Comparison of ENCODE assay signal across 18 cellular contexts in the genomic region with DNA sequence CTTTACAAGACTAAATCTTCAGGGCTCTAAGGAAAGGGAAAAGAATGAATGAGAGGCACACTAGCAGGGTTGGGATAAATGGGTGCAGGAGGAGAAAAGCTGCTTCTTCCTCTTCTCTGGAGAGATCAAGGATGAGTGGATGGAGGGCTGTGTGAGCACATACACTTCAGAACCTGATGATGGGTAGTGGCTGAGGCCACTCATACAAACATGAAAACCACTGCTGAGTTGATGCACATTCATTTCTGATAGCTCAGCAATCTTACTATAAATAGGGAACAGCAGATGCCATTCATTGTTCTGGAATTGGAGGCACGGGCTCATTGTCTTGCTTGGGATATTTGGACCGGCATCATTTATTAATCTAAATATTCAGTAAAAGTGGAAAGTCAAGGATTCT.
"Had no signal": no experiment of that assay in that cellular context is flagged by ENCODE, and none has a peak within 500 bp of the region (broad histone marks: within the 10 kb centered on the region; RNA-seq: fewer than 3 reads in every experiment).

No MANE protein-coding gene starts in this region.

- DNase-seq: activated B cell treated with CpG ODN at 0.5 μM for 24 hours; activated CD4-positive, alpha-beta T cell treated with anti-CD3 and anti-CD28 coated beads, Interleukin-2, amount 10 ng/mL, durations not matched to agents 24 days and 14 days; activated CD8-positive, alpha-beta memory T cell treated with anti-CD3 and anti-CD28 coated beads, Interleukin-2, amount 50 U/mL, for 48 hours; activated gamma-delta T cell; activated T-cell treated with anti-CD3 and anti-CD28 coated beads, Interleukin-2, amount 50 U/mL, for 72 hours; amniotic stem cell; cortex of kidney; effector CD4-positive, alpha-beta T cell; foreskin fibroblast; glutamatergic neuron; naive B cell; stimulated activated CD4-positive, alpha-beta T cell treated with anti-CD3 and anti-CD28 coated beads, Interleukin-15, amount 100 ng/mL, for 24 hours; stimulated activated CD4-positive, alpha-beta T cell treated with anti-CD3 and anti-CD28 coated beads, Interleukin-4, amount 100 ng/mL, for 1 hour; stimulated activated naive B cell treated with anti-CD40 and anti-IgM and Interleukin-4, amounts not matched to agents 10 μg/mL and 1 μg/mL and 100 μg/mL, for 72 hours had no signal

- H3K9me3 Mint-ChIP-seq: activated B cell treated with CpG ODN at 0.5 μM for 24 hours; activated CD4-positive, alpha-beta T cell treated with anti-CD3 and anti-CD28 coated beads, Interleukin-2, amount 10 ng/mL, durations not matched to agents 24 days and 14 days; activated T-cell treated with anti-CD3 and anti-CD28 coated beads, Interleukin-2, amount 50 U/mL, for 72 hours; brain; central memory CD8-positive, alpha-beta T cell; naive B cell; stimulated activated naive B cell treated with anti-CD40 and anti-IgM and Interleukin-4, amounts not matched to agents 10 μg/mL and 1 μg/mL and 100 μg/mL, for 72 hours had no signal

- H3K27ac ChIP-seq: tibial nerve had no signal

- H3K27ac Mint-ChIP-seq: activated B cell treated with CpG ODN at 0.5 μM for 24 hours; activated CD4-positive, alpha-beta T cell treated with anti-CD3 and anti-CD28 coated beads, Interleukin-2, amount 10 ng/mL, durations not matched to agents 24 days and 14 days; activated naive CD8-positive, alpha-beta T cell; activated T-cell treated with anti-CD3 and anti-CD28 coated beads, Interleukin-2, amount 50 U/mL, for 72 hours; brain; naive B cell; stimulated activated naive B cell treated with anti-CD40 and anti-IgM and Interleukin-4, amounts not matched to agents 10 μg/mL and 1 μg/mL and 100 μg/mL, for 72 hours had no signal

- H3K27me3 ChIP-seq: tibial nerve had no signal

- H3K36me3 ChIP-seq: tibial nerve had no signal

- H3K36me3 Mint-ChIP-seq: activated naive CD8-positive, alpha-beta T cell; brain; naive B cell; stimulated activated naive B cell treated with anti-CD40 and anti-IgM and Interleukin-4, amounts not matched to agents 10 μg/mL and 1 μg/mL and 100 μg/mL, for 72 hours had no signal

- H3K27me3 Mint-ChIP-seq: activated B cell treated with CpG ODN at 0.5 μM for 24 hours; naive B cell; stimulated activated naive B cell treated with anti-CD40 and anti-IgM and Interleukin-4, amounts not matched to agents 10 μg/mL and 1 μg/mL and 100 μg/mL, for 72 hours had no signal

- ATAC-seq: activated T-cell treated with anti-CD3 and anti-CD28 coated beads, Interleukin-2, amount 50 U/mL, for 72 hours had no signal

- H3K4me3 ChIP-seq: tibial nerve had no signal

- H3K4me3 Mint-ChIP-seq: activated B cell treated with CpG ODN at 0.5 μM for 24 hours; activated CD4-positive, alpha-beta T cell treated with anti-CD3 and anti-CD28 coated beads, Interleukin-2, amount 10 ng/mL, durations not matched to agents 24 days and 14 days; activated naive CD8-positive, alpha-beta T cell; activated T-cell treated with anti-CD3 and anti-CD28 coated beads, Interleukin-2, amount 50 U/mL, for 72 hours; brain; central memory CD8-positive, alpha-beta T cell; naive B cell; stimulated activated naive B cell treated with anti-CD40 and anti-IgM and Interleukin-4, amounts not matched to agents 10 μg/mL and 1 μg/mL and 100 μg/mL, for 72 hours had no signal

- H3K4me1 Mint-ChIP-seq: activated B cell treated with CpG ODN at 0.5 μM for 24 hours; activated CD4-positive, alpha-beta T cell treated with anti-CD3 and anti-CD28 coated beads, Interleukin-2, amount 10 ng/mL, durations not matched to agents 24 days and 14 days; central memory CD8-positive, alpha-beta T cell; naive B cell; stimulated activated naive B cell treated with anti-CD40 and anti-IgM and Interleukin-4, amounts not matched to agents 10 μg/mL and 1 μg/mL and 100 μg/mL, for 72 hours had no signal

- H3K9me3 ChIP-seq: tibial nerve had no signal
